In the genomic region with DNA sequence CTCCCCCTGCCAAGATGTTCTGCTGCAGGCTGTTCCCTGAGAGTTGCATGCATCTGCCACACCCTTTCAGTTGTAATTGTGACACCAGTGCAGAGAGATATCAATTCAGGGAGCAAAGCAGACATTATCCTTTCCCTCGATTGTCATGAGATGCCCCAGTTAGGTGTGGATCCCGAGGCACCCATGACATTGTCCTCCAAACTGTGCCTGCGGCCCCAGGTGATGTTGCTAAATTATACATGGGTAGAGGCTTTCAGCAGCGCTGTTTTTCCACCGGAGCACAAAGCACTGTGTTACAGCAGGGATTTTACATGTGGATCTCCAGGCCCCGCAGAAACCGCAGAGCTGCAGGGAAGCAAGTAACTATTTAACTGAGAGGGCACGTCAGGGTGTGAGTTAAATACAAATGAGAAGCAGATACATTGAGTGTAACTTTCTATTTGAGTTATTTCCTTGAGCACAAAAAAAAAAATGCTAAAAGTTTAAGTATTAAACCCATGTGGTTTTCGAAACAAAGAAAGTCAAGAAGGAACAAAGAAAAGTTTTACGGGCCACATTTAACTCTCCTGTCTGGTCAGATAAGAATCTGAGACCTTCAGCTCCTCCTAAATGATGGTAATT, we compare ENCODE assay signal across 12 cellular contexts.
DNase-seq lines count a peak whose midpoint lies in the region; ATAC-seq and TF ChIP-seq lines count a peak whose summit lies in the region.
"Had no signal": no experiment of that assay in that cellular context is flagged by ENCODE, and none has a peak within 500 bp of the region (broad histone marks: within the 10 kb centered on the region; RNA-seq: fewer than 3 reads in every experiment).

No MANE protein-coding gene starts in this region.

- H3K9me3 Mint-ChIP-seq in brain, result peaks cover 0 to 6% (median 2%) of the 10 kb centered on the region in 5 experiments
- no peaks in the 10 kb centered on the region for H3K9me3 Mint-ChIP-seq in activated naive CD8-positive, alpha-beta T cell treated with anti-CD3 and anti-CD28 coated beads, Interleukin-2, amount 50 U/mL, for 24 hours

- peaks cover 5% of the 10 kb centered on the region for H3K27me3 Mint-ChIP-seq in brain
- peaks cover 36% of the 10 kb centered on the region for H3K27me3 Mint-ChIP-seq in activated naive CD8-positive, alpha-beta T cell treated with anti-CD3 and anti-CD28 coated beads, Interleukin-2, amount 50 U/mL, for 24 hours

- no peaks in the 10 kb centered on the region for H3K36me3 Mint-ChIP-seq in brain
- no peaks in the 10 kb centered on the region for H3K36me3 Mint-ChIP-seq in activated naive CD8-positive, alpha-beta T cell treated with anti-CD3 and anti-CD28 coated beads, Interleukin-2, amount 50 U/mL, for 24 hours (ENCODE audit: low read depth)

- in situ Hi-C loops in ACHN (cut with HindIII; ENCODE audit: low pct_ligation_motif_present, low pct_unique_long_range_greater_than_20kb, low sequenced_read_pairs), result no loop called here

- DNase-seq in ACHN (peak; percentile 75), T-helper 9 cell (no peak), middle frontal gyrus (ENCODE audit: extremely low spot score, low spot score) (no peak), H4 (ENCODE audit: low spot score) (no peak)
- no peak for DNase-seq in activated naive CD8-positive, alpha-beta T cell treated with anti-CD3 and anti-CD28 coated beads, Interleukin-2, amount 50 U/mL, for 24 hours
- DNase-seq: gastrocnemius medialis, NCI-H1694 treated with DMSO at 0.1 percent for 48 hours had no signal

- no peak overlapping the region for H3K4me3 Mint-ChIP-seq in brain
- no peak overlapping the region for H3K4me3 Mint-ChIP-seq in activated naive CD8-positive, alpha-beta T cell treated with anti-CD3 and anti-CD28 coated beads, Interleukin-2, amount 50 U/mL, for 24 hours
- H3K4me3 Mint-ChIP-seq: neural crest cell had no signal

- ATAC-seq in GM19438 (IDR thresholded peaks at IDR 0.05; ENCODE audit: low read depth, unreplicated experiment) (peak; percentile 70), HG02943 (IDR thresholded peaks at IDR 0.05; ENCODE audit: low read depth, unreplicated experiment) (peak; percentile 58)
- ATAC-seq in activated naive CD8-positive, alpha-beta T cell treated with anti-CD3 and anti-CD28 coated beads, Interleukin-2, amount 50 U/mL, for 24 hours, result no peak
- ATAC-seq: gastrocnemius medialis, Right ventricle myocardium inferior had no signal

- H3K27ac Mint-ChIP-seq in brain, result peak overlapping the region in 3 of 5 experiments; percentile 25 to 50 (median 28)
- H3K27ac Mint-ChIP-seq in activated naive CD8-positive, alpha-beta T cell treated with anti-CD3 and anti-CD28 coated beads, Interleukin-2, amount 50 U/mL, for 24 hours, result no peak overlapping the region

- no peak for TF ChIP-seq CTCF in brain (conservative IDR thresholded peaks at IDR 0.05)

- peaks cover 26% of the 10 kb centered on the region for H3K4me1 Mint-ChIP-seq in brain
- peaks cover 16% of the 10 kb centered on the region for H3K4me1 Mint-ChIP-seq in activated naive CD8-positive, alpha-beta T cell treated with anti-CD3 and anti-CD28 coated beads, Interleukin-2, amount 50 U/mL, for 24 hours
